In genomic region chrX:135596495-135596894, GRCh38 we compare ENCODE assay signal across 9 cellular contexts.
DNase-seq lines count a peak whose midpoint lies in the region; ATAC-seq and TF ChIP-seq lines count a peak whose summit lies in the region.
"Had no signal": no experiment of that assay in that cellular context is flagged by ENCODE, and none has a peak within 500 bp of the region (broad histone marks: within the 10 kb centered on the region; RNA-seq: fewer than 3 reads in every experiment).

No MANE protein-coding gene starts in this region.

- ATAC-seq in T-helper 17 cell, result peak; percentile 69
- ATAC-seq in body of pancreas, result no peak
- peak; percentile 41 to 63 (median 44) for ATAC-seq in right lobe of liver
- peak; percentile 66 for ATAC-seq in stimulated activated naive CD8-positive, alpha-beta T cell treated with anti-CD3 and anti-CD28 coated beads, Interleukin-15, amount 100 ng/mL, for 72 hours
- ATAC-seq in GM21786 (IDR thresholded peaks at IDR 0.05; ENCODE audit: unreplicated experiment), result no peak

- peaks cover 8% of the 10 kb centered on the region for H3K27me3 Mint-ChIP-seq in T-helper 17 cell
- peaks cover 7% of the 10 kb centered on the region for H3K27me3 Mint-ChIP-seq in stimulated activated naive CD8-positive, alpha-beta T cell treated with anti-CD3 and anti-CD28 coated beads, Interleukin-15, amount 100 ng/mL, for 72 hours

- H3K27ac ChIP-seq in body of pancreas, result no peak overlapping the region
- no peak overlapping the region for H3K27ac ChIP-seq in right lobe of liver
- H3K27ac ChIP-seq: BLaER1 treated with 17β-estradiol and CSF1 and Interleukin-3, amounts not matched to agents 10 nM and 100 nM had no signal

- 53 to 56% methylated on average over 4 to 14 of the region's 18 CpGs for WGBS in body of pancreas, 2 donors
- 39% methylated on average over 10 of the region's 18 CpGs for WGBS in right lobe of liver (ENCODE audit: insufficient coverage, low coverage, low lambda C conversion rate, missing lambda C conversion rate)

- H3K27me3 ChIP-seq in body of pancreas (no peaks in the 10 kb centered on the region), right lobe of liver (no peaks in the 10 kb centered on the region)

- H3K27ac Mint-ChIP-seq in T-helper 17 cell, result no peak overlapping the region
- H3K27ac Mint-ChIP-seq in stimulated activated naive CD8-positive, alpha-beta T cell treated with anti-CD3 and anti-CD28 coated beads, Interleukin-15, amount 100 ng/mL, for 72 hours, result no peak overlapping the region

- TF ChIP-seq CTCF in body of pancreas (IDR thresholded peaks at IDR 0.05) (peak in 6 of 7 experiments; percentile 18 to 39 (median 29)), right lobe of liver (IDR thresholded peaks at IDR 0.05) (peak in 3 of 4 donors; percentile 28 to 38 (median 33))

- peaks cover 3% of the 10 kb centered on the region for H3K4me1 Mint-ChIP-seq in T-helper 17 cell
- no peaks in the 10 kb centered on the region for H3K4me1 Mint-ChIP-seq in stimulated activated naive CD8-positive, alpha-beta T cell treated with anti-CD3 and anti-CD28 coated beads, Interleukin-15, amount 100 ng/mL, for 72 hours

- no peaks in the 10 kb centered on the region for H3K36me3 Mint-ChIP-seq in T-helper 17 cell (ENCODE audit: low read depth)

- H3K36me3 ChIP-seq in body of pancreas (replicated peaks in 1 of 2; ENCODE audit: insufficient read depth in 1 of 2, low read depth in 2 of 2) (no peaks in the 10 kb centered on the region), right lobe of liver (no peaks in the 10 kb centered on the region)
- H3K36me3 ChIP-seq: BLaER1 treated with 17β-estradiol and CSF1 and Interleukin-3, amounts not matched to agents 10 nM and 100 nM had no signal

- no peaks in the 10 kb centered on the region for H3K9me3 Mint-ChIP-seq in stimulated activated naive CD8-positive, alpha-beta T cell treated with anti-CD3 and anti-CD28 coated beads, Interleukin-15, amount 100 ng/mL, for 72 hours

- H3K4me3 Mint-ChIP-seq in T-helper 17 cell, result no peak overlapping the region
- H3K4me3 Mint-ChIP-seq in stimulated activated naive CD8-positive, alpha-beta T cell treated with anti-CD3 and anti-CD28 coated beads, Interleukin-15, amount 100 ng/mL, for 72 hours, result no peak overlapping the region

- H3K9me3 ChIP-seq in T-helper 17 cell (ENCODE audit: control insufficient read depth, low read length, poor library complexity, severe bottlenecking) (no peaks in the 10 kb centered on the region), body of pancreas (no peaks in the 10 kb centered on the region), right lobe of liver (no peaks in the 10 kb centered on the region)

- TF ChIP-seq POLR2A in body of pancreas (IDR thresholded peaks at IDR 0.05) (no peak), right lobe of liver (IDR thresholded peaks at IDR 0.05) (no peak)

- H3K4me3 ChIP-seq in body of pancreas (no peak overlapping the region), right lobe of liver (no peak overlapping the region)
- H3K4me3 ChIP-seq: BLaER1 treated with 17β-estradiol and CSF1 and Interleukin-3, amounts not matched to agents 10 nM and 100 nM had no signal

- DNase-seq in NCI-H146 (lab: John Stamatoyannopoulos, UW), result peak; percentile 2
- DNase-seq in NCI-H146 treated with DMSO at 0.1 percent for 48 hours (lab: John Stamatoyannopoulos, UW; ENCODE audit: unreplicated experiment), result no peak
- peak; percentile 1 for DNase-seq in LoVo (ENCODE audit: low spot score)
- peak; percentile 13 to 31 (median 23) for DNase-seq in T-helper 17 cell
- peak; percentile 6 to 26 (median 20) for DNase-seq in body of pancreas
- DNase-seq in right lobe of liver, result peak in 1 of 3 donors; percentile 31
- peak; percentile 8 to 50 for DNase-seq in stimulated activated naive CD8-positive, alpha-beta T cell treated with anti-CD3 and anti-CD28 coated beads, Interleukin-15, amount 100 ng/mL, for 72 hours

- H3K4me1 ChIP-seq in body of pancreas (no peaks in the 10 kb centered on the region), right lobe of liver (no peaks in the 10 kb centered on the region)
- H3K4me1 ChIP-seq: BLaER1 treated with 17β-estradiol and CSF1 and Interleukin-3, amounts not matched to agents 10 nM and 100 nM had no signal

- intact Hi-C loops in body of pancreas (cut with DNase I), result no loop called here
- intact Hi-C loops in right lobe of liver (cut with DNase I), result no loop called here

Comparison
In these comparisons a context has a peak if more than half of its experiments do, and no peak if none do; other contexts are left out.
1. ATAC-seq: peak in T-helper 17 cell (single experiment), right lobe of liver (4 of 4) and stimulated activated naive CD8-positive, alpha-beta T cell treated with anti-CD3 and anti-CD28 coated beads, Interleukin-15, amount 100 ng/mL, for 72 hours (single experiment); none in body of pancreas (single experiment) and GM21786 (single experiment).